ENCODE assay signal across 8 cellular contexts in the genomic region with DNA sequence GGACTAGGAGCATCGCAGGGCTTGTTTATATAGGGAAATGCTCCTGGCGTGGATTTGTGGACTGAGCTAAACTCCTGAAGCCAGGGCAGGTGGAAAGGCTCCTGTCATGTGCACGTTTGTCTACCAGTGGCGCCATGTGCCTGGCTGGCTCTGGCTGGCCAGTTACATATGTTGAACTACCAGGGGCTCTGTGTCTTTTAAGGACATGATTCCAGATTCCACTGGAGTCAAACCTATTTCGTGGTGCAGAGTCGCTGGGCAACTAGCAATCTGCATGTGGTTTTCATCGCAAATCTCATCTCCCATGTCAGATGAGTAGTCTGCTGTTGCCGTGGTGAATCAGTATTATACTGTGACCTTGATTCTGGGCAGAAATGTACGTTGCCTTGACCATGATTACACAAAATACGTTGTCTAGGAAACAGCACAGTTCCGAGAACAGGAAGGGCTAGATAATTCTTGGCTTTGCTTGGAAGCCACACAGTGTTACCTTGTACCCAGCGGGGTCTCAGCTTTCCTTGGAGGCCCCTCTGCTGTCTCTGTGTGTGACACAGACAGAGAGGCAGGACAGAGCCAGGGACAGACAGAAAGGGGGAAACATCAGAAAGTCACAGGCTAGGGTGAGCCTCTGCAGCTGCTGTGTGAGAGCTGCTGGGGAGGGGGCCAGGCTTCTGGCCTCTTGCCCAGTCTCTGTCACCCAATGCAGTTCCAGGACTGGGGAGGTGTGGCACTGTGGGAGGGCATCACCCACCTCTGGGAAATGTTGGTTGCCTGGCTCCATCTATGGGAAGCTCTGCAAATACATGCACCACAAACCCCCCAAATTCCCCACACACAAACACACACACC. TPM values are rescaled to one million over a fixed set of nuclear protein-coding genes. Genes with fewer than 3 reads are reported as not detected.
DNase-seq lines count a peak whose midpoint lies in the region; ATAC-seq and TF ChIP-seq lines count a peak whose summit lies in the region.

No MANE protein-coding gene starts in this region.

- TF ChIP-seq POLR2A in GM18505 (IDR thresholded peaks at IDR 0.05; ENCODE audit: borderline replicate concordance, extremely low read depth, insufficient read depth, insufficient read length), result no peak

- CTCF ChIA-PET in T-cell (lab: Charles Lee), result no interaction called here

- POLR2A ChIA-PET in T-cell (lab: Charles Lee), result no interaction called here

- H3K4me1 Mint-ChIP-seq in T-cell, result no peaks in the 10 kb centered on the region

- H3K4me3 Mint-ChIP-seq in T-cell, result no peak overlapping the region

- H3K27ac Mint-ChIP-seq in T-cell, result peak overlapping the region; percentile 17 to 23

- peaks cover 0 to 4% of the 10 kb centered on the region in 2 donors for H3K27me3 Mint-ChIP-seq in T-cell

- ATAC-seq in activated CD4-positive, CD25-positive, alpha-beta regulatory T cell treated with anti-CD3 and anti-CD28 coated beads, Interleukin-2, amount 50 U/mL, for 24 hours, result peak; percentile 41 to 48
- ATAC-seq in T-cell (replicated peaks in 1 of 4) (peak in 2 of 4 experiments; percentile 57 to 62), GM19351 (IDR thresholded peaks at IDR 0.05; ENCODE audit: unreplicated experiment) (no peak), GM18505 (IDR thresholded peaks at IDR 0.05; ENCODE audit: unreplicated experiment) (no peak)

- no peaks in the 10 kb centered on the region for H3K36me3 Mint-ChIP-seq in T-cell

- no peak for DNase-seq in activated CD4-positive, CD25-positive, alpha-beta regulatory T cell treated with anti-CD3 and anti-CD28 coated beads, Interleukin-2, amount 50 U/mL, for 72 hours
- DNase-seq in MV-4-11 (lab: John Stamatoyannopoulos, UW) (peak; percentile 80), T-cell (peak in 8 of 34 experiments; percentile 2 to 25 (median 6)), fibroblast of peridontal ligament (ENCODE audit: extremely low read depth) (peak; percentile 96), posterior vena cava (ENCODE audit: low spot score) (peak; percentile 81)

- intact Hi-C loops in posterior vena cava (cut with DNase I), result loop anchor here in 1 of 2 donors (5.0 kb wide), 1 partner anchor 315 kb away; no protein-coding TSS in a partner anchor

- H3K9me3 Mint-ChIP-seq in T-cell, result peaks cover 0 to 3% (median 0%) of the 10 kb centered on the region in 3 donors

RNA-seq across cellular contexts. Expression of gene PNMA6E, which starts 19.2 kb away (rescaled TPM):
- total RNA-seq in T-cell (not detected), posterior vena cava (not detected)

RNA-seq across cellular contexts. Expression of gene ZFP92, which starts 29.4 kb away (rescaled TPM):
- total RNA-seq in T-cell (1 to 10 TPM in 3 of 5 donors, under 1 TPM in 2; 0.60 to 1.4 (median 1.2) TPM), posterior vena cava (under 1 TPM; 0.65 to 0.90 TPM)

RNA-seq across cellular contexts. Expression of gene ZNF275, which starts 48.0 kb away (rescaled TPM):
- total RNA-seq in T-cell, result 10 to 100 TPM; 14.4 to 17.6 (median 17.0) TPM
- total RNA-seq in posterior vena cava, result 10 to 100 TPM in 1 of 2 donors, 1 to 10 TPM in 1; 9.9 to 10.8 TPM

Comparison
In these comparisons a context has a peak if more than half of its experiments do, and no peak if none do; other contexts are left out.
1. ATAC-seq: peak in activated CD4-positive, CD25-positive, alpha-beta regulatory T cell treated with anti-CD3 and anti-CD28 coated beads, Interleukin-2, amount 50 U/mL, for 24 hours (2 of 2); none in GM19351 (single experiment) and GM18505 (single experiment).